Comparison of ENCODE assay signal across 8 cellular contexts in genomic region chr10:28241766-28242399, GRCh38.
DNase-seq lines count a peak whose midpoint lies in the region; ATAC-seq and TF ChIP-seq lines count a peak whose summit lies in the region.

No MANE protein-coding gene starts in this region.

- H3K9me3 ChIP-seq in SK-N-MC (ENCODE audit: low read depth, low read length): no peaks in the 10 kb centered on the region

- no peak overlapping the region for H3K27ac ChIP-seq in SK-N-MC

- H3K27me3 Mint-ChIP-seq in CD14-positive monocyte (ENCODE audit: low read depth in 3 of 3): no peaks in the 10 kb centered on the region

- no peak overlapping the region for H3K4me3 Mint-ChIP-seq in CD14-positive monocyte
- H3K4me3 Mint-ChIP-seq in stimulated activated effector memory CD8-positive, alpha-beta T cell treated with anti-CD3 and anti-CD28 coated beads, Interleukin-12 subunit alpha, Interleukin-12 subunit beta, amount 100 ng/mL, for 72 hours: no peak overlapping the region

- H3K4me3 ChIP-seq in Jurkat, Clone E6-1 (ENCODE audit: low read length): no peak overlapping the region
- no peak overlapping the region for H3K4me3 ChIP-seq in SK-N-MC

- intact Hi-C loops in CD14-positive monocyte (cut with micrococcal nuclease) (no loop called here), posterior vena cava (cut with DNase I) (no loop called here)

- TF ChIP-seq CTCF in CD14-positive monocyte (IDR thresholded peaks at IDR 0.05): peak; percentile 91

- no peak overlapping the region for H3K27ac Mint-ChIP-seq in CD14-positive monocyte
- H3K27ac Mint-ChIP-seq in stimulated activated effector memory CD8-positive, alpha-beta T cell treated with anti-CD3 and anti-CD28 coated beads, Interleukin-12 subunit alpha, Interleukin-12 subunit beta, amount 100 ng/mL, for 72 hours: no peak overlapping the region

- H3K9me3 Mint-ChIP-seq in CD14-positive monocyte: no peaks in the 10 kb centered on the region
- H3K9me3 Mint-ChIP-seq in stimulated activated effector memory CD8-positive, alpha-beta T cell treated with anti-CD3 and anti-CD28 coated beads, Interleukin-12 subunit alpha, Interleukin-12 subunit beta, amount 100 ng/mL, for 72 hours: peaks cover 3% of the 10 kb centered on the region

- no peak for DNase-seq in CD14-positive monocyte (ENCODE audit: low spot score)
- DNase-seq in Jurkat, Clone E6-1 (ENCODE audit: low read depth, low spot score): peak; percentile 35
- DNase-seq in SK-N-MC (ENCODE audit: low read depth, low spot score): peak; percentile 37
- DNase-seq in central memory CD4-positive, alpha-beta T cell: peak; percentile 15
- DNase-seq in kidney tubule cell (ENCODE audit: low spot score): peak; percentile 63
- DNase-seq in stimulated activated effector memory CD8-positive, alpha-beta T cell treated with anti-CD3 and anti-CD28 coated beads, Interleukin-12 subunit alpha, Interleukin-12 subunit beta, amount 100 ng/mL, for 72 hours (ENCODE audit: low spot score in 2 of 2): peak; percentile 15 to 58
- no peak for DNase-seq in posterior vena cava (ENCODE audit: low spot score)

- peaks cover 22 to 25% of the 10 kb centered on the region in 2 donors for H3K36me3 Mint-ChIP-seq in CD14-positive monocyte
- H3K36me3 Mint-ChIP-seq in stimulated activated effector memory CD8-positive, alpha-beta T cell treated with anti-CD3 and anti-CD28 coated beads, Interleukin-12 subunit alpha, Interleukin-12 subunit beta, amount 100 ng/mL, for 72 hours: no peaks in the 10 kb centered on the region

- no peak overlapping the region for H3K9ac ChIP-seq in SK-N-MC (ENCODE audit: insufficient read length)

- peak; percentile 82 for ATAC-seq in GM18861 (IDR thresholded peaks at IDR 0.05; ENCODE audit: unreplicated experiment)
- peak; percentile 81 for ATAC-seq in stimulated activated effector memory CD8-positive, alpha-beta T cell treated with anti-CD3 and anti-CD28 coated beads, Interleukin-12 subunit alpha, Interleukin-12 subunit beta, amount 100 ng/mL, for 72 hours

- no peaks in the 10 kb centered on the region for H3K36me3 ChIP-seq in SK-N-MC (ENCODE audit: insufficient read depth, low read length)

- H3K4me1 Mint-ChIP-seq in CD14-positive monocyte: peaks cover 34% of the 10 kb centered on the region
- no peaks in the 10 kb centered on the region for H3K4me1 Mint-ChIP-seq in stimulated activated effector memory CD8-positive, alpha-beta T cell treated with anti-CD3 and anti-CD28 coated beads, Interleukin-12 subunit alpha, Interleukin-12 subunit beta, amount 100 ng/mL, for 72 hours

Comparison
In these comparisons a context has a peak if more than half of its experiments do, and no peak if none do; other contexts are left out.
1. DNase-seq: peak in Jurkat, Clone E6-1 (single experiment), SK-N-MC (single experiment), central memory CD4-positive, alpha-beta T cell (single experiment), kidney tubule cell (single experiment) and stimulated activated effector memory CD8-positive, alpha-beta T cell treated with anti-CD3 and anti-CD28 coated beads, Interleukin-12 subunit alpha, Interleukin-12 subunit beta, amount 100 ng/mL, for 72 hours (2 of 2); none in CD14-positive monocyte (single experiment) and posterior vena cava (single experiment).